In the genomic region with DNA sequence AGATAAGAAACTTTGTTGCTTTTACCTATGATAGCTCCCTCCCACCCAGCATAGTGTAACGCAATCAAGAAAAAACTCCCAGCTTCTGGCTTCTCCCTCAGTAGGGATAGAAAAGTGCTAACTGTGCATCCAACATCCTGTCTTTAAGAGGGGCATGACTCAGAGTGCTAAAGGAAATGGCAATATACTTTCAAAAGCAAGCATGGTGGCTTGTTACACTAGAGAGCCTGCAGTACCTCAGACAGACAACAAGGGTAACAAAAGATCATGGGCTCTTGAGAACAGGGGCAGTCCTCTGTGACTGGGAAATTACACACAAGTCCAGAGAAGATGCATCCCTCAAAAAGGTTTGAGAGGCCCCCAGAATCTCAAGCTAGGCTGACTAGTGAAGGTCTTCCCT, we compare ENCODE assay signal across 1 cellular context.
TF ChIP-seq lines count a peak whose summit lies in the region.

No MANE protein-coding gene starts in this region.

TF ChIP-seq in GM23338, 12 proteins besides CTCF, POLR2A, EP300 and RAD21 (continued from another document):
- TF ChIP-seq, protein P1, sequence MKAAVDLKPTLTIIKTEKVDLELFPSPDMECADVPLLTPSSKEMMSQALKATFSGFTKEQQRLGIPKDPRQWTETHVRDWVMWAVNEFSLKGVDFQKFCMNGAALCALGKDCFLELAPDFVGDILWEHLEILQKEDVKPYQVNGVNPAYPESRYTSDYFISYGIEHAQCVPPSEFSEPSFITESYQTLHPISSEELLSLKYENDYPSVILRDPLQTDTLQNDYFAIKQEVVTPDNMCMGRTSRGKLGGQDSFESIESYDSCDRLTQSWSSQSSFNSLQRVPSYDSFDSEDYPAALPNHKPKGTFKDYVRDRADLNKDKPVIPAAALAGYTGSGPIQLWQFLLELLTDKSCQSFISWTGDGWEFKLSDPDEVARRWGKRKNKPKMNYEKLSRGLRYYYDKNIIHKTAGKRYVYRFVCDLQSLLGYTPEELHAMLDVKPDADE (IDR thresholded peaks at IDR 0.05): no peak
- TF ChIP-seq EZH2phosphoT487 (IDR thresholded peaks at IDR 0.05; ENCODE audit: unreplicated experiment) (no peak), NANOG (IDR thresholded peaks at IDR 0.05; ENCODE audit: borderline replicate concordance) (no peak), POLR2AphosphoS5 (IDR thresholded peaks at IDR 0.05; ENCODE audit: low read depth) (no peak), CREB1 (CRISPR knock-in tag; IDR thresholded peaks at IDR 0.05; ENCODE audit: low read depth) (no peak), JUNB (IDR thresholded peaks at IDR 0.05; ENCODE audit: unreplicated experiment) (no peak), EZH2 (IDR thresholded peaks at IDR 0.05; ENCODE audit: low read depth, unreplicated experiment) (no peak), ZNF331 (CRISPR knock-in tag; IDR thresholded peaks at IDR 0.05; ENCODE audit: low read depth) (no peak)
- TF ChIP-seq, protein P2, sequence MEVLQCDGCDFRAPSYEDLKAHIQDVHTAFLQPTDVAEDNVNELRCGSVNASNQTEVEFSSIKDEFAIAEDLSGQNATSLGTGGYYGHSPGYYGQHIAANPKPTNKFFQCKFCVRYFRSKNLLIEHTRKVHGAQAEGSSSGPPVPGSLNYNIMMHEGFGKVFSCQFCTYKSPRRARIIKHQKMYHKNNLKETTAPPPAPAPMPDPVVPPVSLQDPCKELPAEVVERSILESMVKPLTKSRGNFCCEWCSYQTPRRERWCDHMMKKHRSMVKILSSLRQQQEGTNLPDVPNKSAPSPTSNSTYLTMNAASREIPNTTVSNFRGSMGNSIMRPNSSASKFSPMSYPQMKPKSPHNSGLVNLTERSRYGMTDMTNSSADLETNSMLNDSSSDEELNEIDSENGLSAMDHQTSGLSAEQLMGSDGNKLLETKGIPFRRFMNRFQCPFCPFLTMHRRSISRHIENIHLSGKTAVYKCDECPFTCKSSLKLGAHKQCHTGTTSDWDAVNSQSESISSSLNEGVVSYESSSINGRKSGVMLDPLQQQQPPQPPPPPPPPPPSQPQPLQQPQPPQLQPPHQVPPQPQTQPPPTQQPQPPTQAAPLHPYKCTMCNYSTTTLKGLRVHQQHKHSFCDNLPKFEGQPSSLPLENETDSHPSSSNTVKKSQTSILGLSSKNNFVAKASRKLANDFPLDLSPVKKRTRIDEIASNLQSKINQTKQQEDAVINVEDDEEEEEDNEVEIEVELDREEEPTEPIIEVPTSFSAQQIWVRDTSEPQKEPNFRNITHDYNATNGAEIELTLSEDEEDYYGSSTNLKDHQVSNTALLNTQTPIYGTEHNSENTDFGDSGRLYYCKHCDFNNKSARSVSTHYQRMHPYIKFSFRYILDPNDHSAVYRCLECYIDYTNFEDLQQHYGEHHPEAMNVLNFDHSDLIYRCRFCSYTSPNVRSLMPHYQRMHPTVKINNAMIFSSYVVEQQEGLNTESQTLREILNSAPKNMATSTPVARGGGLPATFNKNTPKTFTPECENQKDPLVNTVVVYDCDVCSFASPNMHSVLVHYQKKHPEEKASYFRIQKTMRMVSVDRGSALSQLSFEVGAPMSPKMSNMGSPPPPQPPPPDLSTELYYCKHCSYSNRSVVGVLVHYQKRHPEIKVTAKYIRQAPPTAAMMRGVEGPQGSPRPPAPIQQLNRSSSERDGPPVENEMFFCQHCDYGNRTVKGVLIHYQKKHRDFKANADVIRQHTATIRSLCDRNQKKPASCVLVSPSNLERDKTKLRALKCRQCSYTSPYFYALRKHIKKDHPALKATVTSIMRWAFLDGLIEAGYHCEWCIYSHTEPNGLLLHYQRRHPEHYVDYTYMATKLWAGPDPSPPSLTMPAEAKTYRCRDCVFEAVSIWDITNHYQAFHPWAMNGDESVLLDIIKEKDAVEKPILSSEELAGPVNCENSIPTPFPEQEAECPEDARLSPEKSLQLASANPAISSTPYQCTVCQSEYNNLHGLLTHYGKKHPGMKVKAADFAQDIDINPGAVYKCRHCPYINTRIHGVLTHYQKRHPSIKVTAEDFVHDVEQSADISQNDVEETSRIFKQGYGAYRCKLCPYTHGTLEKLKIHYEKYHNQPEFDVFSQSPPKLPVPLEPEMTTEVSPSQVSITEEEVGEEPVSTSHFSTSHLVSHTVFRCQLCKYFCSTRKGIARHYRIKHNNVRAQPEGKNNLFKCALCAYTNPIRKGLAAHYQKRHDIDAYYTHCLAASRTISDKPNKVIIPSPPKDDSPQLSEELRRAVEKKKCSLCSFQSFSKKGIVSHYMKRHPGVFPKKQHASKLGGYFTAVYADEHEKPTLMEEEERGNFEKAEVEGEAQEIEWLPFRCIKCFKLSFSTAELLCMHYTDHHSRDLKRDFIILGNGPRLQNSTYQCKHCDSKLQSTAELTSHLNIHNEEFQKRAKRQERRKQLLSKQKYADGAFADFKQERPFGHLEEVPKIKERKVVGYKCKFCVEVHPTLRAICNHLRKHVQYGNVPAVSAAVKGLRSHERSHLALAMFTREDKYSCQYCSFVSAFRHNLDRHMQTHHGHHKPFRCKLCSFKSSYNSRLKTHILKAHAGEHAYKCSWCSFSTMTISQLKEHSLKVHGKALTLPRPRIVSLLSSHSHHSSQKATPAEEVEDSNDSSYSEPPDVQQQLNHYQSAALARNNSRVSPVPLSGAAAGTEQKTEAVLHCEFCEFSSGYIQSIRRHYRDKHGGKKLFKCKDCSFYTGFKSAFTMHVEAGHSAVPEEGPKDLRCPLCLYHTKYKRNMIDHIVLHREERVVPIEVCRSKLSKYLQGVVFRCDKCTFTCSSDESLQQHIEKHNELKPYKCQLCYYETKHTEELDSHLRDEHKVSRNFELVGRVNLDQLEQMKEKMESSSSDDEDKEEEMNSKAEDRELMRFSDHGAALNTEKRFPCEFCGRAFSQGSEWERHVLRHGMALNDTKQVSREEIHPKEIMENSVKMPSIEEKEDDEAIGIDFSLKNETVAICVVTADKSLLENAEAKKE (CRISPR knock-in tag; IDR thresholded peaks at IDR 0.05): no peak
